In genomic region chr9:93576296-93577044, GRCh38 we compare ENCODE assay signal across 8 cellular contexts. TPM values are rescaled to one million over a fixed set of nuclear protein-coding genes. Genes with fewer than 3 reads are reported as not detected.
DNase-seq lines count a peak whose midpoint lies in the region; ATAC-seq and TF ChIP-seq lines count a peak whose summit lies in the region.

Gene PHF2 (plus strand): TSS chr9:93576584. CDS start chr9:93576774, 190 bp downstream.

- TF ChIP-seq EP300 in neural cell (conservative IDR thresholded peaks at IDR 0.05; ENCODE audit: poor library complexity, severe bottlenecking): no peak

- no peaks in the 10 kb centered on the region for H3F3A ChIP-seq in neural cell (ENCODE audit: insufficient read depth, low read length, poor library complexity, severe bottlenecking)

- H3K79me2 ChIP-seq in neural cell (replicated peaks; ENCODE audit: insufficient read depth, low read length): peaks cover 59% of the 10 kb centered on the region

- H3K27me3 ChIP-seq in A673 (replicated peaks; ENCODE audit: insufficient read depth, low read depth, low read length, poor library complexity) (no peaks in the 10 kb centered on the region), neural cell (ENCODE audit: insufficient read depth, low read depth, low read length) (no peaks in the 10 kb centered on the region)

- no peaks in the 10 kb centered on the region for H3K9me3 ChIP-seq in A673 (ENCODE audit: low read depth, low read length, poor library complexity, severe bottlenecking)
- no peaks in the 10 kb centered on the region for H3K9me3 ChIP-seq in neural cell (ENCODE audit: low read length)

- H3K4me2 ChIP-seq in neural cell (ENCODE audit: low read length): peak within 1 kb of the TSS; percentile 88

- H3K4me3 ChIP-seq in A673 (ENCODE audit: low read depth, low read length, poor library complexity, severe bottlenecking) (peak within 1 kb of the TSS; percentile 85), fibroblast of villous mesenchyme (ENCODE audit: low read depth, low read length) (peak within 1 kb of the TSS; percentile 76), neural cell (ENCODE audit: low read length) (peak within 1 kb of the TSS; percentile 90)
- peak within 1 kb of the TSS; percentile 71 for H3K4me3 ChIP-seq in Jurkat, Clone E6-1 (ENCODE audit: low read length)

- peak within 1 kb of the TSS; percentile 84 for H3K9ac ChIP-seq in neural cell (ENCODE audit: low read length)

- CTCF ChIA-PET in A673 (lab: Charles Lee): no interaction called here

- POLR2A ChIA-PET in A673 (lab: Charles Lee; ENCODE audit: low non-redundant PET): no interaction called here

- no peak for TF ChIP-seq CTCF in A673 (conservative IDR thresholded peaks at IDR 0.05; ENCODE audit: low read depth, low read length)
- no peak for TF ChIP-seq CTCF in fibroblast of villous mesenchyme (IDR thresholded peaks at IDR 0.05; ENCODE audit: insufficient read depth, low read depth, low read length)
- no peak for TF ChIP-seq CTCF in neural cell (IDR thresholded peaks at IDR 0.05; ENCODE audit: poor library complexity, severe bottlenecking)

- intact Hi-C loops in A673 (cut with micrococcal nuclease; ENCODE audit: unreplicated experiment): no loop called here

- peak; percentile 42 for ATAC-seq in GM19025 (IDR thresholded peaks at IDR 0.05; ENCODE audit: low read depth, unreplicated experiment)

- no TSS peak for BruUV-seq in A673 (replicated peaks; lab: Mats Ljungman, UMichigan)

- peaks cover 19% of the 10 kb centered on the region for H3K4me1 ChIP-seq in A673 (ENCODE audit: insufficient read depth, low read length, poor library complexity, severe bottlenecking)

- H3K27ac ChIP-seq in A673 (ENCODE audit: low read depth, low read length, poor library complexity, severe bottlenecking): peak within 1 kb of the TSS; percentile 93
- peak within 1 kb of the TSS; percentile 53 for H3K27ac ChIP-seq in neural cell (ENCODE audit: low read length)

- peak; percentile 46 for DNase-seq in A673 (ENCODE audit: low spot score)
- DNase-seq in Jurkat, Clone E6-1 (ENCODE audit: low read depth, low spot score): no peak
- DNase-seq in activated CD8-positive, alpha-beta memory T cell treated with anti-CD3 and anti-CD28 coated beads, Interleukin-2, amount 50 U/mL, for 4 hours: peak; percentile 43
- DNase-seq in fibroblast of villous mesenchyme (ENCODE audit: low read depth): no peak
- DNase-seq in SIG-M5 (lab: John Stamatoyannopoulos, UW): no peak
- no peak for DNase-seq in NCI-H2029 treated with DMSO at 0.1 percent for 48 hours (lab: John Stamatoyannopoulos, UW)

- peak within 1 kb of the TSS; percentile 73 for H2AFZ ChIP-seq in neural cell (ENCODE audit: low read depth, low read length)

- no peaks in the 10 kb centered on the region for H3K9me2 ChIP-seq in neural cell (ENCODE audit: insufficient read depth, low read length)

- TF ChIP-seq RAD21 in neural cell (conservative IDR thresholded peaks at IDR 0.05): no peak

- peaks cover 6% of the 10 kb centered on the region for H4K20me1 ChIP-seq in neural cell (ENCODE audit: insufficient read depth)

- H3K36me3 ChIP-seq in A673 (ENCODE audit: insufficient read depth, low read length, poor library complexity, severe bottlenecking) (no peaks in the 10 kb centered on the region), neural cell (ENCODE audit: insufficient read depth, low read length) (no peaks in the 10 kb centered on the region)

TF ChIP-seq in neural cell, 6 proteins besides CTCF, POLR2A, EP300 and RAD21:
- TF ChIP-seq TAF1 (IDR thresholded peaks at IDR 0.05; ENCODE audit: low read depth): peak; percentile 9
- peak; percentile 47 for TF ChIP-seq POLR2AphosphoS5 (IDR thresholded peaks at IDR 0.05)
- no peak for TF ChIP-seq SMC3 (conservative IDR thresholded peaks at IDR 0.05; ENCODE audit: poor library complexity)
- TF ChIP-seq EZH2 (IDR thresholded peaks at IDR 0.05; ENCODE audit: borderline replicate concordance, insufficient read depth, low read length, poor library complexity, severe bottlenecking): no peak
- TF ChIP-seq, protein P1, sequence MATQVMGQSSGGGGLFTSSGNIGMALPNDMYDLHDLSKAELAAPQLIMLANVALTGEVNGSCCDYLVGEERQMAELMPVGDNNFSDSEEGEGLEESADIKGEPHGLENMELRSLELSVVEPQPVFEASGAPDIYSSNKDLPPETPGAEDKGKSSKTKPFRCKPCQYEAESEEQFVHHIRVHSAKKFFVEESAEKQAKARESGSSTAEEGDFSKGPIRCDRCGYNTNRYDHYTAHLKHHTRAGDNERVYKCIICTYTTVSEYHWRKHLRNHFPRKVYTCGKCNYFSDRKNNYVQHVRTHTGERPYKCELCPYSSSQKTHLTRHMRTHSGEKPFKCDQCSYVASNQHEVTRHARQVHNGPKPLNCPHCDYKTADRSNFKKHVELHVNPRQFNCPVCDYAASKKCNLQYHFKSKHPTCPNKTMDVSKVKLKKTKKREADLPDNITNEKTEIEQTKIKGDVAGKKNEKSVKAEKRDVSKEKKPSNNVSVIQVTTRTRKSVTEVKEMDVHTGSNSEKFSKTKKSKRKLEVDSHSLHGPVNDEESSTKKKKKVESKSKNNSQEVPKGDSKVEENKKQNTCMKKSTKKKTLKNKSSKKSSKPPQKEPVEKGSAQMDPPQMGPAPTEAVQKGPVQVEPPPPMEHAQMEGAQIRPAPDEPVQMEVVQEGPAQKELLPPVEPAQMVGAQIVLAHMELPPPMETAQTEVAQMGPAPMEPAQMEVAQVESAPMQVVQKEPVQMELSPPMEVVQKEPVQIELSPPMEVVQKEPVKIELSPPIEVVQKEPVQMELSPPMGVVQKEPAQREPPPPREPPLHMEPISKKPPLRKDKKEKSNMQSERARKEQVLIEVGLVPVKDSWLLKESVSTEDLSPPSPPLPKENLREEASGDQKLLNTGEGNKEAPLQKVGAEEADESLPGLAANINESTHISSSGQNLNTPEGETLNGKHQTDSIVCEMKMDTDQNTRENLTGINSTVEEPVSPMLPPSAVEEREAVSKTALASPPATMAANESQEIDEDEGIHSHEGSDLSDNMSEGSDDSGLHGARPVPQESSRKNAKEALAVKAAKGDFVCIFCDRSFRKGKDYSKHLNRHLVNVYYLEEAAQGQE (IDR thresholded peaks at IDR 0.05; ENCODE audit: borderline replicate concordance): no peak
- TF ChIP-seq MXI1 (conservative IDR thresholded peaks at IDR 0.05; ENCODE audit: poor library complexity, severe bottlenecking): no peak

RNA-seq across cellular contexts. Expression of gene PHF2, which starts in this region (rescaled TPM):
- total RNA-seq in A673 (2021) (32.7 and 34.5 TPM in 2 replicates), fibroblast of villous mesenchyme (14.2 and 15.5 TPM in 2 replicates)
- polyA plus RNA-seq in Jurkat, Clone E6-1 (2012; ENCODE audit: insufficient read depth, insufficient read length): 17.7 TPM
- polyA plus RNA-seq in neural cell: 42.4 and 42.8 TPM in 2 replicates
- polyA minus RNA-seq in neural cell: 46.5 and 48.5 TPM in 2 replicates

Comparison
In these comparisons a context has a peak if more than half of its experiments do, and no peak if none do; other contexts are left out.
1. DNase-seq: peak in A673 (single experiment) and activated CD8-positive, alpha-beta memory T cell treated with anti-CD3 and anti-CD28 coated beads, Interleukin-2, amount 50 U/mL, for 4 hours (single experiment); none in Jurkat, Clone E6-1 (single experiment), fibroblast of villous mesenchyme (single experiment), SIG-M5 (single experiment) and NCI-H2029 treated with DMSO at 0.1 percent for 48 hours (single experiment).
2. Peak in every context shown above with its lines, with median percentiles within 50 percentile points of each other: H3K4me3 ChIP-seq.